In the genomic region with DNA sequence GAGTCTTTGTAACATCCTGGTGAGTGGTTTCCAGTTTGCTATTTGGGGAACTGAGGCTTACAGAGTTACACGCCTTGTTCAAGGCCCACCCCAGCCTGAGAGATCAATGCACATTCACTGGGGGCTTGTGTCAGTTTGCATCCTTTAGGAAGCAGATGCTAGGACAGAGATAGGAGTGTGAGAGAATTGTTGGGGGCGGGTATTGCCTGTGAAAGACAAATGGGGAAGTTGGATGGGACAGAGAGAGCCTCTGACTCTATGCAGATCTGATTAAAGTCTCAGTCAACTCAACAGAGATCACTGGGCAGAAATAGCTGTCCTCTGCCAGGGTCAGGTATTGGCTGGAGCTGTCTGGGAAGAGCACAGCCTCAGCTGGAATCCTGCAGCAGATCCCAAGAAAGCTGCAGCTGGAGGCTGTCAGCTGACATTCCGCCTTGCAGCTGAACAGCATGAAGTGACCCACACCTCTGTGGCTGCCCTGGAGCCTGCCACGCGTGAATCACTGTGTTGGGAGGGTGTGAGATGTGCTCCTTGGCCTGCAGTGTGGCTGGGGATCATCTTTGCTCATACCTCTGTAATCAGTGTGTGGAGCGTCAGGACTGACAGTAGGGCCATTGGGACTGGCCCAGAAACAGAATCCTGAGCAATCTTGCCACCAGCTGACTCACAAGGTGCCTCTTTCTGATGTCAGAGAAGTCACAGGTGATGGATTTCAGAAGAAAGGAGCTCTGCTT, we compare ENCODE assay signal across 1 cellular context.
TF ChIP-seq lines count a peak whose summit lies in the region.

No MANE protein-coding gene starts in this region.

TF ChIP-seq in H1, 55 proteins besides CTCF, POLR2A, EP300 and RAD21:
- TF ChIP-seq SIN3A (conservative IDR thresholded peaks at IDR 0.05 in 1 of 2, IDR thresholded peaks at IDR 0.05 in 1 of 2; ENCODE audit: low read depth in 1 of 2, low read length in 2 of 2) (peak in 1 of 2 experiments; percentile 59; a peak in 1 of 4 replicates), EZH2 (IDR thresholded peaks at IDR 0.05; ENCODE audit: low read depth, low read length, severe bottlenecking) (no peak), HDAC6 (IDR thresholded peaks at IDR 0.05; ENCODE audit: low read depth, low read length) (no peak)
